Comparison of ENCODE assay signal across 1 cellular context in the genomic region with DNA sequence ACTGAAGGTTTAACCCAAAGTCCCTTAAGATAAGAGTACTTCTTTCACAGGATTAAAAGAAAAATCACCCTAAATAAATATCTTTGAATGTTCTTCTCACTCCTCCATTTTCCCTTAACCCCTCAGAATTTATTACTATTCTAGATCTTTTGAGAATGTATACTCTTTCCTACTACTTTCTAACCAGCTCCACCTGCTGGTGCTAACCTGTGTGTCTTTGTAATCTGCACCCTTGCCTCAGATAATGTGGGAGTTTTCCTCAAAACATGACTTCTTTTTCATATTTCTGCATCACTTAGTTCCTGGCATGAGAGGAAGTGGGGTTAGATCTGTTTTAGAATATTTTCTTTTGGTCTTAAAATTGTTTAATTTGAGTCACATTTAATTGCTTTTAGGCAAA.
TF ChIP-seq lines count a peak whose summit lies in the region.

No MANE protein-coding gene starts in this region.

TF ChIP-seq in GM23338, 12 proteins besides CTCF, POLR2A, EP300 and RAD21 (continued from another document):
- TF ChIP-seq, protein P1, sequence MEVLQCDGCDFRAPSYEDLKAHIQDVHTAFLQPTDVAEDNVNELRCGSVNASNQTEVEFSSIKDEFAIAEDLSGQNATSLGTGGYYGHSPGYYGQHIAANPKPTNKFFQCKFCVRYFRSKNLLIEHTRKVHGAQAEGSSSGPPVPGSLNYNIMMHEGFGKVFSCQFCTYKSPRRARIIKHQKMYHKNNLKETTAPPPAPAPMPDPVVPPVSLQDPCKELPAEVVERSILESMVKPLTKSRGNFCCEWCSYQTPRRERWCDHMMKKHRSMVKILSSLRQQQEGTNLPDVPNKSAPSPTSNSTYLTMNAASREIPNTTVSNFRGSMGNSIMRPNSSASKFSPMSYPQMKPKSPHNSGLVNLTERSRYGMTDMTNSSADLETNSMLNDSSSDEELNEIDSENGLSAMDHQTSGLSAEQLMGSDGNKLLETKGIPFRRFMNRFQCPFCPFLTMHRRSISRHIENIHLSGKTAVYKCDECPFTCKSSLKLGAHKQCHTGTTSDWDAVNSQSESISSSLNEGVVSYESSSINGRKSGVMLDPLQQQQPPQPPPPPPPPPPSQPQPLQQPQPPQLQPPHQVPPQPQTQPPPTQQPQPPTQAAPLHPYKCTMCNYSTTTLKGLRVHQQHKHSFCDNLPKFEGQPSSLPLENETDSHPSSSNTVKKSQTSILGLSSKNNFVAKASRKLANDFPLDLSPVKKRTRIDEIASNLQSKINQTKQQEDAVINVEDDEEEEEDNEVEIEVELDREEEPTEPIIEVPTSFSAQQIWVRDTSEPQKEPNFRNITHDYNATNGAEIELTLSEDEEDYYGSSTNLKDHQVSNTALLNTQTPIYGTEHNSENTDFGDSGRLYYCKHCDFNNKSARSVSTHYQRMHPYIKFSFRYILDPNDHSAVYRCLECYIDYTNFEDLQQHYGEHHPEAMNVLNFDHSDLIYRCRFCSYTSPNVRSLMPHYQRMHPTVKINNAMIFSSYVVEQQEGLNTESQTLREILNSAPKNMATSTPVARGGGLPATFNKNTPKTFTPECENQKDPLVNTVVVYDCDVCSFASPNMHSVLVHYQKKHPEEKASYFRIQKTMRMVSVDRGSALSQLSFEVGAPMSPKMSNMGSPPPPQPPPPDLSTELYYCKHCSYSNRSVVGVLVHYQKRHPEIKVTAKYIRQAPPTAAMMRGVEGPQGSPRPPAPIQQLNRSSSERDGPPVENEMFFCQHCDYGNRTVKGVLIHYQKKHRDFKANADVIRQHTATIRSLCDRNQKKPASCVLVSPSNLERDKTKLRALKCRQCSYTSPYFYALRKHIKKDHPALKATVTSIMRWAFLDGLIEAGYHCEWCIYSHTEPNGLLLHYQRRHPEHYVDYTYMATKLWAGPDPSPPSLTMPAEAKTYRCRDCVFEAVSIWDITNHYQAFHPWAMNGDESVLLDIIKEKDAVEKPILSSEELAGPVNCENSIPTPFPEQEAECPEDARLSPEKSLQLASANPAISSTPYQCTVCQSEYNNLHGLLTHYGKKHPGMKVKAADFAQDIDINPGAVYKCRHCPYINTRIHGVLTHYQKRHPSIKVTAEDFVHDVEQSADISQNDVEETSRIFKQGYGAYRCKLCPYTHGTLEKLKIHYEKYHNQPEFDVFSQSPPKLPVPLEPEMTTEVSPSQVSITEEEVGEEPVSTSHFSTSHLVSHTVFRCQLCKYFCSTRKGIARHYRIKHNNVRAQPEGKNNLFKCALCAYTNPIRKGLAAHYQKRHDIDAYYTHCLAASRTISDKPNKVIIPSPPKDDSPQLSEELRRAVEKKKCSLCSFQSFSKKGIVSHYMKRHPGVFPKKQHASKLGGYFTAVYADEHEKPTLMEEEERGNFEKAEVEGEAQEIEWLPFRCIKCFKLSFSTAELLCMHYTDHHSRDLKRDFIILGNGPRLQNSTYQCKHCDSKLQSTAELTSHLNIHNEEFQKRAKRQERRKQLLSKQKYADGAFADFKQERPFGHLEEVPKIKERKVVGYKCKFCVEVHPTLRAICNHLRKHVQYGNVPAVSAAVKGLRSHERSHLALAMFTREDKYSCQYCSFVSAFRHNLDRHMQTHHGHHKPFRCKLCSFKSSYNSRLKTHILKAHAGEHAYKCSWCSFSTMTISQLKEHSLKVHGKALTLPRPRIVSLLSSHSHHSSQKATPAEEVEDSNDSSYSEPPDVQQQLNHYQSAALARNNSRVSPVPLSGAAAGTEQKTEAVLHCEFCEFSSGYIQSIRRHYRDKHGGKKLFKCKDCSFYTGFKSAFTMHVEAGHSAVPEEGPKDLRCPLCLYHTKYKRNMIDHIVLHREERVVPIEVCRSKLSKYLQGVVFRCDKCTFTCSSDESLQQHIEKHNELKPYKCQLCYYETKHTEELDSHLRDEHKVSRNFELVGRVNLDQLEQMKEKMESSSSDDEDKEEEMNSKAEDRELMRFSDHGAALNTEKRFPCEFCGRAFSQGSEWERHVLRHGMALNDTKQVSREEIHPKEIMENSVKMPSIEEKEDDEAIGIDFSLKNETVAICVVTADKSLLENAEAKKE (CRISPR knock-in tag; IDR thresholded peaks at IDR 0.05), result no peak
- TF ChIP-seq ZNF331 (CRISPR knock-in tag; IDR thresholded peaks at IDR 0.05; ENCODE audit: low read depth), result no peak
- TF ChIP-seq, protein P2, sequence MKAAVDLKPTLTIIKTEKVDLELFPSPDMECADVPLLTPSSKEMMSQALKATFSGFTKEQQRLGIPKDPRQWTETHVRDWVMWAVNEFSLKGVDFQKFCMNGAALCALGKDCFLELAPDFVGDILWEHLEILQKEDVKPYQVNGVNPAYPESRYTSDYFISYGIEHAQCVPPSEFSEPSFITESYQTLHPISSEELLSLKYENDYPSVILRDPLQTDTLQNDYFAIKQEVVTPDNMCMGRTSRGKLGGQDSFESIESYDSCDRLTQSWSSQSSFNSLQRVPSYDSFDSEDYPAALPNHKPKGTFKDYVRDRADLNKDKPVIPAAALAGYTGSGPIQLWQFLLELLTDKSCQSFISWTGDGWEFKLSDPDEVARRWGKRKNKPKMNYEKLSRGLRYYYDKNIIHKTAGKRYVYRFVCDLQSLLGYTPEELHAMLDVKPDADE (IDR thresholded peaks at IDR 0.05), result no peak
TF ChIP-seq in GM23338: peak in this region for 0.
